In the genomic region with DNA sequence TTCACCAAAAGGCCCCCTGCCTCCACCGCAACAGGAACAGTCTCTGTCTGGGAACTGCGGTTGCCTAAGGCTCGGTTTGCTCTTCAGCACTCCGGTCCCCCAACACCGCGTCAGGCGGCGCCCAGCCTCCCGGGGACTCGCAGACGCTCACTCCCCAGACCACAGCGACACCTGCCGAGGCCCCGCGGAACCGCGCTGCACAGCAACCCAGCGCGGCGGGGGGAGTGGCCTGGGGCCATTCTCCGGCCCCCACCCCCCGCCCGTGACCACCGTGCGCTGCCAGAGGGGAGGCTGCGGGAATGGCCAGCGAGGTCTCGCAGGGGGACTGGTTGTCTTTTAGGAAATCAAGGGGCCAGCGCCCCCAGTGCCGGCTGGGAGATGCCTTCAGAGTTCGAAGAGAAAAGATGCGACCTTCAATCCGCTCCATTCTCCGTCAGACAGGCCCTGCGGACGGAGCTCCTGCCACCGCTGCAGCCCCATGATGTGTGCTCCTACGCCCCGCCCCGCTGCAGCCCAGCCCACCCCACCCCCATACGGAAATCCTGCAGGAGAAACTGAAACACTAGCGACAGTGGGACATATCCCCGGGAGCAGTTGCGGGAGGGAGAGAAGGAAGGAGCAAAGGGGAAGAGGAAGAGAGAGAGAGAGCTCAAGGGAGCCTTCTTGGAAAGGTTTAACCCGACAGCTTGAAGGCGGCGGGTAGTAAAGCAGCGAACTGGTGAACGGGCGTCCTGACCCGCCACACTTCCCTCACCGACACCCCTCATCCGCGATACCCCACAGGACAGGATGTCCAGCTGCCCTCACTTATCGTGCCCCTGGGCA, we compare ENCODE assay signal across 8 cellular contexts.
A peak's percentile ranks its signal among the peaks of the same experiment; 100 is the strongest.
DNase-seq lines count a peak whose midpoint lies in the region; ATAC-seq and TF ChIP-seq lines count a peak whose summit lies in the region.

No MANE protein-coding gene starts in this region.

- TF ChIP-seq CTCF in AG04449 (IDR thresholded peaks at IDR 0.05; ENCODE audit: insufficient read depth, low read length, missing control alignments) (peak; percentile 98), choroid plexus epithelial cell (conservative IDR thresholded peaks at IDR 0.05; ENCODE audit: low read depth, low read length) (peak; percentile 76)

- CTCF ChIA-PET in AG04449 (lab: Yijun Ruan, JAX): interaction anchor here (0.7 to 4.3 kb wide), 26 partner anchors 9 to 1463 kb away, joined by 3 to 47 read pairs (median 4); a partner anchor contains a TSS
- CTCF ChIA-PET in activated CD4-positive, alpha-beta T cell treated with anti-CD3 and anti-CD28 coated beads for 36 hours (lab: Charles Lee): interaction anchor here (0.5 to 2.8 kb wide), 25 partner anchors 9 to 1345 kb away, joined by 3 to 15 read pairs (median 3); no protein-coding TSS in a partner anchor

- no peaks in the 10 kb centered on the region for H3K9me3 Mint-ChIP-seq in activated CD4-positive, alpha-beta T cell treated with anti-CD3 and anti-CD28 coated beads for 36 hours (ENCODE audit: low read depth)

- ATAC-seq in GM18867 (IDR thresholded peaks at IDR 0.05; ENCODE audit: unreplicated experiment): peak; percentile 98
- peak; percentile 98 for ATAC-seq in HG03108 (IDR thresholded peaks at IDR 0.05; ENCODE audit: unreplicated experiment)
- peak; percentile 99 for ATAC-seq in activated CD4-positive, alpha-beta T cell treated with anti-CD3 and anti-CD28 coated beads for 36 hours
- peak; percentile 96 for ATAC-seq in left colon

- POLR2A ChIA-PET in AG04449 (lab: Yijun Ruan, JAX): interaction anchor here (0.7 to 0.8 kb wide), 2 partner anchors 10 to 371 kb away, joined by 3 read pairs; no protein-coding TSS in a partner anchor
- POLR2A ChIA-PET in activated CD4-positive, alpha-beta T cell treated with anti-CD3 and anti-CD28 coated beads for 36 hours (lab: Charles Lee): interaction anchor here (0.6 kb wide), 2 partner anchors 243 to 455 kb away, joined by 4 read pairs; no protein-coding TSS in a partner anchor

- H3K4me3 Mint-ChIP-seq in activated CD4-positive, alpha-beta T cell treated with anti-CD3 and anti-CD28 coated beads for 36 hours: peak overlapping the region; percentile 71

- H3K4me1 Mint-ChIP-seq in activated CD4-positive, alpha-beta T cell treated with anti-CD3 and anti-CD28 coated beads for 36 hours: peaks cover 10% of the 10 kb centered on the region

- intact Hi-C loops in activated CD4-positive, alpha-beta T cell treated with anti-CD3 and anti-CD28 coated beads for 36 hours (cut with DNase I, micrococcal nuclease): loop anchor here (1.0 to 5.0 kb wide), 6 partner anchors 82 to 1306 kb away; a partner anchor contains a TSS
- intact Hi-C loops in left colon (cut with DNase I, micrococcal nuclease): no loop called here

- H3K36me3 Mint-ChIP-seq in activated CD4-positive, alpha-beta T cell treated with anti-CD3 and anti-CD28 coated beads for 36 hours (ENCODE audit: low read depth): no peaks in the 10 kb centered on the region

- peaks cover 11% of the 10 kb centered on the region for H3K27me3 Mint-ChIP-seq in activated CD4-positive, alpha-beta T cell treated with anti-CD3 and anti-CD28 coated beads for 36 hours

- peak overlapping the region; percentile 75 for H3K4me3 ChIP-seq in AG04449 (ENCODE audit: low read depth, low read length)
- peak overlapping the region; percentile 74 for H3K4me3 ChIP-seq in choroid plexus epithelial cell (ENCODE audit: low read depth, low read length)

- no peak overlapping the region for H3K27ac Mint-ChIP-seq in activated CD4-positive, alpha-beta T cell treated with anti-CD3 and anti-CD28 coated beads for 36 hours

- DNase-seq in AG04449 (ENCODE audit: low read depth, low spot score) (no peak), NCI-H2227 (lab: John Stamatoyannopoulos, UW; ENCODE audit: unreplicated experiment) (peak; percentile 95), choroid plexus epithelial cell (ENCODE audit: low read depth) (peak; percentile 82), left colon (peak; percentile 77 to 92)
- peak; percentile 91 for DNase-seq in activated CD4-positive, alpha-beta T cell treated with anti-CD3 and anti-CD28 coated beads for 36 hours
- peak; percentile 70 to 75 (median 73) for DNase-seq in stimulated activated CD4-positive, alpha-beta T cell treated with anti-CD3 and anti-CD28 coated beads, Interleukin-1b, Interleukin-23, amount 100 ng/mL, for 24 hours (ENCODE audit: low read depth in 4 of 4, low spot score in 1 of 4)

Comparison
In these comparisons a context has a peak if more than half of its experiments do, and no peak if none do; other contexts are left out.
1. intact Hi-C loops: an anchor here in activated CD4-positive, alpha-beta T cell treated with anti-CD3 and anti-CD28 coated beads for 36 hours (1.0 to 5.0 kb wide); none called in left colon.